Comparison of ENCODE assay signal across 9 cellular contexts in the genomic region with DNA sequence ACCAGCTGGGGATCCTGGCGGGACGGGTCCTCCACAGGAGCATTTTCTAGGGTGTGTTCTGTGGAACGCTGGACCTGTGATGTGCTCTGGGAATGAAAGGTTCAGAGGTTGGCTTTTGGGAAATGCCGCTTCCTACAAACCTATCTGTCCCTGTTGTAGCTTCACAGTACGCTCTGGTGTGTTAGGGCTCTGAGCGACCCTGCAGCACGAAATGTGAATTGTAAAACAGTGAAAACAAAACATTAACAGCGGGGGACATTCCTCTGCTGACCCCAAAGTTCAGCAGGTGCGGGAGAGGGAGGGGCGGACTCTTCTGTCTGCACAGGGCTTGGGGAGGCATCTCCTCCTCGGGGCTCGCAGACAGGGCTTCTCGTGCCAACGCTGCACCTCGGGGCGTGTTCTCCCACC.
DNase-seq lines count a peak whose midpoint lies in the region; ATAC-seq and FAIRE-seq lines count a peak whose summit lies in the region.
"Had no signal": no experiment of that assay in that cellular context is flagged by ENCODE, and none has a peak within 500 bp of the region (broad histone marks: within the 10 kb centered on the region; RNA-seq: fewer than 3 reads in every experiment).

No MANE protein-coding gene starts in this region.

- H3K36me3 Mint-ChIP-seq in activated naive CD8-positive, alpha-beta T cell: no peaks in the 10 kb centered on the region

- intact Hi-C loops in Right ventricle myocardium inferior (cut with DNase I) (no loop called here), cardiac septum (cut with DNase I) (no loop called here), left colon (cut with DNase I, micrococcal nuclease) (no loop called here)

- peak overlapping the region; percentile 87 for H3K4me3 Mint-ChIP-seq in activated naive CD8-positive, alpha-beta T cell

- H3K27me3 Mint-ChIP-seq in activated naive CD8-positive, alpha-beta T cell: peaks cover 2% of the 10 kb centered on the region

- H3K27ac Mint-ChIP-seq in activated naive CD8-positive, alpha-beta T cell: no peak overlapping the region

- no peak for FAIRE-seq in GM19239 (lab: Jason Lieb, UNC)

- ATAC-seq in Right ventricle myocardium inferior (peak; percentile 4), left colon (peak; percentile 57)

- DNase-seq in Right ventricle myocardium inferior (ENCODE audit: missing footprints) (no peak), cardiac septum (ENCODE audit: low spot score) (no peak), left colon (peak in 1 of 2 donors; percentile 16), NCI-H2196 (lab: John Stamatoyannopoulos, UW; ENCODE audit: unreplicated experiment) (no peak), NOMO-1 (lab: John Stamatoyannopoulos, UW; ENCODE audit: unreplicated experiment in 2 of 2) (no peak), inferior parietal cortex (ENCODE audit: extremely low spot score) (no peak), GM19239 (ENCODE audit: insufficient read length, low spot score) (no peak)
- DNase-seq: DND-41 had no signal

- H3K9me3 Mint-ChIP-seq in activated naive CD8-positive, alpha-beta T cell (ENCODE audit: low read depth): no peaks in the 10 kb centered on the region

- H3K4me1 Mint-ChIP-seq in activated naive CD8-positive, alpha-beta T cell (ENCODE audit: low read depth): peaks cover 11% of the 10 kb centered on the region
